ENCODE assay signal across 30 cellular contexts in genomic region chr7:66142334-66142733, GRCh38. TPM values are rescaled to one million over a fixed set of nuclear protein-coding genes. Genes with fewer than 3 reads are reported as not detected.
A peak's percentile ranks its signal among the peaks of the same experiment; 100 is the strongest.
DNase-seq lines count a peak whose midpoint lies in the region; ATAC-seq, FAIRE-seq and TF ChIP-seq lines count a peak whose summit lies in the region.
"Had no signal": no experiment of that assay in that cellular context is flagged by ENCODE, and none has a peak within 500 bp of the region (broad histone marks: within the 10 kb centered on the region; RNA-seq: fewer than 3 reads in every experiment).

No MANE protein-coding gene starts in this region.

- DNase-seq in cardiac muscle cell (ENCODE audit: low read depth in 1 of 2, low spot score in 1 of 2) (peak in 1 of 2 donors; percentile 40), right atrium auricular region (ENCODE audit: low spot score) (no peak), pancreas (peak in 2 of 6 donors; percentile 29 to 38), EL (no peak), GM23248 (no peak)
- DNase-seq: activated B cell treated with CpG ODN at 0.5 μM for 24 hours; activated CD8-positive, alpha-beta T cell treated with anti-CD3 and anti-CD28 coated beads for 36 hours; activated gamma-delta T cell treated with Interleukin-2 at 50 U/mL for 16 hours; activated T-cell treated with anti-CD3 and anti-CD28 coated beads for 4 hours; amniotic stem cell; COR-L47; cortex of kidney; DMS79 treated with DMSO at 0.1 percent for 48 hours; HFFc6; Kasumi-1; naive thymus-derived CD4-positive, alpha-beta T cell; NCI-H1048; NCI-H2029; NCI-H2227 treated with DMSO at 0.1 percent for 48 hours; stimulated activated naive B cell treated with anti-CD40 and anti-IgM and Interleukin-4, amounts not matched to agents 10 μg/mL and 1 μg/mL and 100 μg/mL, for 72 hours; T-helper 9 cell; tibial artery had no signal

- H4K20me1 ChIP-seq in GM23248 (ENCODE audit: insufficient read depth) = no peaks in the 10 kb centered on the region

- FAIRE-seq in islet of Langerhans (lab: Jason Lieb, UNC) (peak; percentile 49), pancreas (lab: Jason Lieb, UNC) (no peak)
- FAIRE-seq: GM12891, HTR-8/SVneo had no signal

- peak overlapping the region; percentile 44 for H3K27ac ChIP-seq in cardiac muscle cell
- no peak overlapping the region for H3K27ac ChIP-seq in right atrium auricular region
- H3K27ac ChIP-seq in pancreas = peak overlapping the region in 2 of 4 donors; percentile 57 to 74
- no peak overlapping the region for H3K27ac ChIP-seq in GM23248
- H3K27ac ChIP-seq: parathyroid adenoma, tibial artery had no signal

- in situ Hi-C loops in GM23248 (cut with MboI) = no loop called here

- no peak overlapping the region for H3K4me3 ChIP-seq in cardiac muscle cell
- no peak overlapping the region for H3K4me3 ChIP-seq in right atrium auricular region
- no peak overlapping the region for H3K4me3 ChIP-seq in pancreas
- H3K4me3 ChIP-seq in GM23248 = no peak overlapping the region
- H3K4me3 ChIP-seq: lung, tibial artery had no signal

- H3K79me2 ChIP-seq in GM23248 (ENCODE audit: insufficient read depth) = peaks cover 72% of the 10 kb centered on the region

- peaks cover 16% of the 10 kb centered on the region for H3K4me1 ChIP-seq in cardiac muscle cell (ENCODE audit: low read depth)
- peaks cover 0 to 2% of the 10 kb centered on the region in 2 donors for H3K4me1 ChIP-seq in right atrium auricular region
- peaks cover 0 to 39% (median 0%) of the 10 kb centered on the region in 3 donors for H3K4me1 ChIP-seq in pancreas
- H3K4me1 ChIP-seq in GM23248 (ENCODE audit: insufficient read depth) = peaks cover 47% of the 10 kb centered on the region
- H3K4me1 ChIP-seq: parathyroid adenoma, tibial artery had no signal

- TF ChIP-seq CTCF in cardiac muscle cell (IDR thresholded peaks at IDR 0.05; ENCODE audit: low read depth, low read length) (no peak), right atrium auricular region (IDR thresholded peaks at IDR 0.05) (no peak), pancreas (IDR thresholded peaks at IDR 0.05) (no peak)

- ATAC-seq in pancreas (peak; percentile 61 to 80 (median 72)), HG03520 (IDR thresholded peaks at IDR 0.05; ENCODE audit: unreplicated experiment) (no peak), HG03280 (IDR thresholded peaks at IDR 0.05; ENCODE audit: unreplicated experiment) (no peak)
- ATAC-seq: activated CD8-positive, alpha-beta T cell treated with anti-CD3 and anti-CD28 coated beads for 36 hours; naive thymus-derived CD4-positive, alpha-beta T cell; SK-N-SH treated with all-trans-retinoic acid at 6 μM for 48 hours; stimulated activated naive B cell treated with anti-CD40 and anti-IgM and Interleukin-4, amounts not matched to agents 10 μg/mL and 1 μg/mL and 100 μg/mL, for 72 hours had no signal

- no peak overlapping the region for H2AFZ ChIP-seq in GM23248
- H2AFZ ChIP-seq: parathyroid adenoma had no signal

- WGBS in pancreas, 2 donors = 42 to 46% methylated on average over 3 of the region's 3 CpGs
- WGBS in GM23248 (ENCODE audit: low coverage in 1 of 2, low lambda C conversion rate in 2 of 2, missing lambda C conversion rate in 2 of 2), 2 experiments = 88 to 93% methylated on average over 3 of the region's 3 CpGs

- intact Hi-C loops in pancreas (cut with DNase I) = no loop called here

- no peak overlapping the region for H3K9ac ChIP-seq in GM23248
- H3K9ac ChIP-seq: parathyroid adenoma had no signal

- H3K4me2 ChIP-seq in GM23248 (ENCODE audit: unreplicated experiment) = no peak overlapping the region

- no peaks in the 10 kb centered on the region for H3K27me3 ChIP-seq in cardiac muscle cell
- H3K27me3 ChIP-seq in right atrium auricular region = no peaks in the 10 kb centered on the region
- no peaks in the 10 kb centered on the region for H3K27me3 ChIP-seq in pancreas
- no peaks in the 10 kb centered on the region for H3K27me3 ChIP-seq in GM23248 (replicated peaks; ENCODE audit: insufficient read depth)
- H3K27me3 ChIP-seq: tibial artery had no signal

- H3K36me3 ChIP-seq in cardiac muscle cell = peaks cover under 1% of the 10 kb centered on the region
- H3K36me3 ChIP-seq in right atrium auricular region = peaks cover 41% of the 10 kb centered on the region
- H3K36me3 ChIP-seq in pancreas = peaks cover 0 to 26% (median 0%) of the 10 kb centered on the region in 3 donors
- peaks cover 10% of the 10 kb centered on the region for H3K36me3 ChIP-seq in GM23248 (ENCODE audit: low read depth)

- H3F3A ChIP-seq in GM23248 (ENCODE audit: insufficient read depth) = peaks cover 41% of the 10 kb centered on the region

- H3K9me3 ChIP-seq in cardiac muscle cell (ENCODE audit: low read depth) = no peaks in the 10 kb centered on the region
- no peaks in the 10 kb centered on the region for H3K9me3 ChIP-seq in right atrium auricular region
- no peaks in the 10 kb centered on the region for H3K9me3 ChIP-seq in pancreas
- no peaks in the 10 kb centered on the region for H3K9me3 ChIP-seq in GM23248 (ENCODE audit: low read depth)
- H3K9me3 ChIP-seq: tibial artery had no signal

- no peaks in the 10 kb centered on the region for H3K9me2 ChIP-seq in GM23248 (ENCODE audit: insufficient read depth)

RNA-seq across cellular contexts. Expression of gene CRCP, which starts 27.7 kb away (rescaled TPM):
- total RNA-seq in cardiac muscle cell = 20.3 and 30.0 TPM in 2 replicates
- polyA plus RNA-seq in cardiac muscle cell = 10.6 and 15.5 TPM in 2 replicates
- 10 to 100 TPM; 29.9 to 44.9 TPM for total RNA-seq in right atrium auricular region
- 10 to 100 TPM; 17.1 to 28.2 (median 19.0) TPM for total RNA-seq in pancreas
- polyA plus RNA-seq in pancreas = 10 to 100 TPM; 12.9 to 13.5 TPM
- 28.6 and 39.5 TPM in 2 replicates for total RNA-seq in GM23248 (2014; rRNA removed; shearing (Covaris generic))
- polyA plus RNA-seq in GM23248 (2016; fragmentation: Nextera tagmentation; extraction: Ambion mirVana) = 31.3 and 35.4 TPM in 2 replicates

Comparison
In these comparisons a context has a peak if more than half of its experiments do, and no peak if none do; other contexts are left out.
1. ATAC-seq: peak in pancreas (4 of 4); none in HG03520 (single experiment) and HG03280 (single experiment).